Comparison of ENCODE assay signal across 1 cellular context in the genomic region with DNA sequence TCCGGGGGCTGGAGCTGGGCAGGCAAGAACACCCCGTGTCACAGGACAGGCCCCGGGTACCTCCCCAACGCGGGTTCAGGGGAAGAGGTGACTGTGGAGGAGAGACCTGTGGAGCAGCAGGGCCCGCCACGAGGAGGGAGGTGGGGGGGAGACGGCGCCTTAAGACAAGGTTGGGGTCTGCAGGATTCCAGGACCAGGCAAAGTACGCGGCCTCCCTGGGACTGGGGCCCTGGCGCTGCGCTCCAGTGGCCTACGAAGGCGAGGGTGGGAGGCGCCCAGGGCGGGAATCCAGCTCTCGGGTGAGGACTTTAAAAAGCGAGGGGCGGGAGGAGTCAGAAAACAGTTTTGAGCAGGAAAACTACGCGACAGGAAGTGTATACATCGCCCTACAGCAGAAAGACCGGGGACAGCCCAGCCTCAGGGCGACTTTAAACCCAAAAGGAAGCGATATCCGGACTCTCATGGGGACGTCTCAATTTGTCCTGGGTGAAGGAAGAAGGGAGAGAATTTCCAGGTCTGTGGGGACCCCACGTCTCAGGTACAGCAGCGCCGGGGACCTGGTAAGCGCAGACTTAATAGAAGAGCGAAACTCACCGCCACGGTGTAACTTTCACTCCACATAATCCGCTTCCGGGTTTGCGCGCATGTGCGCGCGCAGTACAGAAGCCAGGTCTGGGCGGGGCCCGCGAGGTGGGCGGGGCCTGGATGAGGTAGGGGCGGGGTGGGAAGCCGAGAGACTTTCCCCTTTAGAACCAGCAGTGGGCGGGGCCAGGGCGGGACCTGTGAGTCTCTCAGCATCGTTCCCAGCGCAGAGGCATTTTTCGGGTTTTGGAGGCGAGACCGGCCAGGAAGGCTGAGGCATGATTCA.
TF ChIP-seq lines count a peak whose summit lies in the region.

A gene (minus strand): TSS at position 638 of the 868 bp plus-strand sequence.

TF ChIP-seq in K562, 482 proteins besides CTCF, POLR2A, EP300 and RAD21 (continued from another document and continues in another):
- TF ChIP-seq, protein P1, sequence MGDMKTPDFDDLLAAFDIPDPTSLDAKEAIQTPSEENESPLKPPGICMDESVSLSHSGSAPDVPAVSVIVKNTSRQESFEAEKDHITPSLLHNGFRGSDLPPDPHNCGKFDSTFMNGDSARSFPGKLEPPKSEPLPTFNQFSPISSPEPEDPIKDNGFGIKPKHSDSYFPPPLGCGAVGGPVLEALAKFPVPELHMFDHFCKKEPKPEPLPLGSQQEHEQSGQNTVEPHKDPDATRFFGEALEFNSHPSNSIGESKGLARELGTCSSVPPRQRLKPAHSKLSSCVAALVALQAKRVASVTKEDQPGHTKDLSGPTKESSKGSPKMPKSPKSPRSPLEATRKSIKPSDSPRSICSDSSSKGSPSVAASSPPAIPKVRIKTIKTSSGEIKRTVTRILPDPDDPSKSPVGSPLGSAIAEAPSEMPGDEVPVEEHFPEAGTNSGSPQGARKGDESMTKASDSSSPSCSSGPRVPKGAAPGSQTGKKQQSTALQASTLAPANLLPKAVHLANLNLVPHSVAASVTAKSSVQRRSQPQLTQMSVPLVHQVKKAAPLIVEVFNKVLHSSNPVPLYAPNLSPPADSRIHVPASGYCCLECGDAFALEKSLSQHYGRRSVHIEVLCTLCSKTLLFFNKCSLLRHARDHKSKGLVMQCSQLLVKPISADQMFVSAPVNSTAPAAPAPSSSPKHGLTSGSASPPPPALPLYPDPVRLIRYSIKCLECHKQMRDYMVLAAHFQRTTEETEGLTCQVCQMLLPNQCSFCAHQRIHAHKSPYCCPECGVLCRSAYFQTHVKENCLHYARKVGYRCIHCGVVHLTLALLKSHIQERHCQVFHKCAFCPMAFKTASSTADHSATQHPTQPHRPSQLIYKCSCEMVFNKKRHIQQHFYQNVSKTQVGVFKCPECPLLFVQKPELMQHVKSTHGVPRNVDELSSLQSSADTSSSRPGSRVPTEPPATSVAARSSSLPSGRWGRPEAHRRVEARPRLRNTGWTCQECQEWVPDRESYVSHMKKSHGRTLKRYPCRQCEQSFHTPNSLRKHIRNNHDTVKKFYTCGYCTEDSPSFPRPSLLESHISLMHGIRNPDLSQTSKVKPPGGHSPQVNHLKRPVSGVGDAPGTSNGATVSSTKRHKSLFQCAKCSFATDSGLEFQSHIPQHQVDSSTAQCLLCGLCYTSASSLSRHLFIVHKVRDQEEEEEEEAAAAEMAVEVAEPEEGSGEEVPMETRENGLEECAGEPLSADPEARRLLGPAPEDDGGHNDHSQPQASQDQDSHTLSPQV (IDR thresholded peaks at IDR 0.05): 0 out of 2 replicates have a peak, but pooled peaks have one; percentile 16
- TF ChIP-seq, protein P2, sequence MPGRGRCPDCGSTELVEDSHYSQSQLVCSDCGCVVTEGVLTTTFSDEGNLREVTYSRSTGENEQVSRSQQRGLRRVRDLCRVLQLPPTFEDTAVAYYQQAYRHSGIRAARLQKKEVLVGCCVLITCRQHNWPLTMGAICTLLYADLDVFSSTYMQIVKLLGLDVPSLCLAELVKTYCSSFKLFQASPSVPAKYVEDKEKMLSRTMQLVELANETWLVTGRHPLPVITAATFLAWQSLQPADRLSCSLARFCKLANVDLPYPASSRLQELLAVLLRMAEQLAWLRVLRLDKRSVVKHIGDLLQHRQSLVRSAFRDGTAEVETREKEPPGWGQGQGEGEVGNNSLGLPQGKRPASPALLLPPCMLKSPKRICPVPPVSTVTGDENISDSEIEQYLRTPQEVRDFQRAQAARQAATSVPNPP (IDR thresholded peaks at IDR 0.05; ENCODE audit: borderline replicate concordance, insufficient read depth, insufficient read length): no peak
- TF ChIP-seq ZNF551 (CRISPR knock-in tag; IDR thresholded peaks at IDR 0.05) (no peak), E2F3 (CRISPR knock-in tag; IDR thresholded peaks at IDR 0.05) (0 out of 2 replicates have a peak, but pooled peaks have one; percentile 49), EP400 (IDR thresholded peaks at IDR 0.05) (peak; percentile 85), PHF21A (IDR thresholded peaks at IDR 0.05; ENCODE audit: borderline replicate concordance, low read depth) (no peak), POLR2AphosphoS5 (IDR thresholded peaks at IDR 0.05; ENCODE audit: control insufficient read depth, insufficient read depth, low read depth, low read length) (peak; percentile 89), KAT8 (IDR thresholded peaks at IDR 0.05; ENCODE audit: low read depth) (peak; percentile 49; the same call in 1 of the 2 replicates), ELF2 (CRISPR knock-in tag; IDR thresholded peaks at IDR 0.05) (peak; percentile 92), ELF4 (CRISPR knock-in tag; IDR thresholded peaks at IDR 0.05) (0 out of 2 replicates have a peak, but pooled peaks have one; percentile 16), BCL6 (CRISPR knock-in tag; IDR thresholded peaks at IDR 0.05) (no peak), TBP (optimal IDR thresholded peaks at IDR 0.05; ENCODE audit: low read depth, low read length) (peak; percentile 52), NBN (IDR thresholded peaks at IDR 0.05; ENCODE audit: low read depth) (no peak), ELF1 (tag; IDR thresholded peaks at IDR 0.05) (peak; percentile 95), SIN3A (IDR thresholded peaks at IDR 0.05; ENCODE audit: borderline replicate concordance in 2 of 2, control insufficient read depth in 1 of 2, low read depth in 2 of 2, low read length in 2 of 2) (peak in 1 of 2 experiments; percentile 62; a peak in 1 of 4 replicates), L3MBTL2 (IDR thresholded peaks at IDR 0.05) (0 out of 2 replicates have a peak, but pooled peaks have one; percentile 19), ZNF217 (CRISPR knock-in tag; IDR thresholded peaks at IDR 0.05) (no peak), POLR2B (IDR thresholded peaks at IDR 0.05; ENCODE audit: low read depth, partially characterized antibody) (peak; percentile 69), FOSL1 (tag; conservative IDR thresholded peaks at IDR 0.05) (0 out of 2 replicates have a peak, but pooled peaks have one; percentile 9), RBM34 (IDR thresholded peaks at IDR 0.05; ENCODE audit: borderline replicate concordance, insufficient read depth, low read length) (no peak), ETV6 (IDR thresholded peaks at IDR 0.05; ENCODE audit: borderline replicate concordance in 1 of 2, low read depth in 2 of 2, low read length in 1 of 2) (no peak), ETV6 (CRISPR knock-in tag; IDR thresholded peaks at IDR 0.05; ENCODE audit: borderline replicate concordance) (no peak), ZKSCAN3 (CRISPR knock-in tag; IDR thresholded peaks at IDR 0.05) (no peak), MEF2D (tag; conservative IDR thresholded peaks at IDR 0.05; ENCODE audit: low read depth) (no peak), FIP1L1 (IDR thresholded peaks at IDR 0.05; ENCODE audit: low read depth, low read length, poor library complexity, severe bottlenecking) (no peak)
- TF ChIP-seq, protein P3, sequence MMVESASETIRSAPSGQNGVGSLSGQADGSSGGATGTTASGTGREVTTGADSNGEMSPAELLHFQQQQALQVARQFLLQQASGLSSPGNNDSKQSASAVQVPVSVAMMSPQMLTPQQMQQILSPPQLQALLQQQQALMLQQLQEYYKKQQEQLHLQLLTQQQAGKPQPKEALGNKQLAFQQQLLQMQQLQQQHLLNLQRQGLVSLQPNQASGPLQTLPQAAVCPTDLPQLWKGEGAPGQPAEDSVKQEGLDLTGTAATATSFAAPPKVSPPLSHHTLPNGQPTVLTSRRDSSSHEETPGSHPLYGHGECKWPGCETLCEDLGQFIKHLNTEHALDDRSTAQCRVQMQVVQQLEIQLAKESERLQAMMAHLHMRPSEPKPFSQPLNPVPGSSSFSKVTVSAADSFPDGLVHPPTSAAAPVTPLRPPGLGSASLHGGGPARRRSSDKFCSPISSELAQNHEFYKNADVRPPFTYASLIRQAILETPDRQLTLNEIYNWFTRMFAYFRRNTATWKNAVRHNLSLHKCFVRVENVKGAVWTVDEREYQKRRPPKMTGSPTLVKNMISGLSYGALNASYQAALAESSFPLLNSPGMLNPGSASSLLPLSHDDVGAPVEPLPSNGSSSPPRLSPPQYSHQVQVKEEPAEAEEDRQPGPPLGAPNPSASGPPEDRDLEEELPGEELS (CRISPR knock-in tag; IDR thresholded peaks at IDR 0.05; ENCODE audit: borderline replicate concordance): 0 out of 2 replicates have a peak, but pooled peaks have one; percentile 28
- TF ChIP-seq, protein P4, sequence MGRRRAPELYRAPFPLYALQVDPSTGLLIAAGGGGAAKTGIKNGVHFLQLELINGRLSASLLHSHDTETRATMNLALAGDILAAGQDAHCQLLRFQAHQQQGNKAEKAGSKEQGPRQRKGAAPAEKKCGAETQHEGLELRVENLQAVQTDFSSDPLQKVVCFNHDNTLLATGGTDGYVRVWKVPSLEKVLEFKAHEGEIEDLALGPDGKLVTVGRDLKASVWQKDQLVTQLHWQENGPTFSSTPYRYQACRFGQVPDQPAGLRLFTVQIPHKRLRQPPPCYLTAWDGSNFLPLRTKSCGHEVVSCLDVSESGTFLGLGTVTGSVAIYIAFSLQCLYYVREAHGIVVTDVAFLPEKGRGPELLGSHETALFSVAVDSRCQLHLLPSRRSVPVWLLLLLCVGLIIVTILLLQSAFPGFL (CRISPR knock-in tag; IDR thresholded peaks at IDR 0.05): 0 out of 2 replicates have a peak, but pooled peaks have one; percentile 23
- TF ChIP-seq, protein P5, sequence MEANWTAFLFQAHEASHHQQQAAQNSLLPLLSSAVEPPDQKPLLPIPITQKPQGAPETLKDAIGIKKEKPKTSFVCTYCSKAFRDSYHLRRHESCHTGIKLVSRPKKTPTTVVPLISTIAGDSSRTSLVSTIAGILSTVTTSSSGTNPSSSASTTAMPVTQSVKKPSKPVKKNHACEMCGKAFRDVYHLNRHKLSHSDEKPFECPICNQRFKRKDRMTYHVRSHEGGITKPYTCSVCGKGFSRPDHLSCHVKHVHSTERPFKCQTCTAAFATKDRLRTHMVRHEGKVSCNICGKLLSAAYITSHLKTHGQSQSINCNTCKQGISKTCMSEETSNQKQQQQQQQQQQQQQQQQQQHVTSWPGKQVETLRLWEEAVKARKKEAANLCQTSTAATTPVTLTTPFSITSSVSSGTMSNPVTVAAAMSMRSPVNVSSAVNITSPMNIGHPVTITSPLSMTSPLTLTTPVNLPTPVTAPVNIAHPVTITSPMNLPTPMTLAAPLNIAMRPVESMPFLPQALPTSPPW (CRISPR knock-in tag; IDR thresholded peaks at IDR 0.05): peak; percentile 43; the same call in 1 of the 2 replicates
- TF ChIP-seq, protein P6, sequence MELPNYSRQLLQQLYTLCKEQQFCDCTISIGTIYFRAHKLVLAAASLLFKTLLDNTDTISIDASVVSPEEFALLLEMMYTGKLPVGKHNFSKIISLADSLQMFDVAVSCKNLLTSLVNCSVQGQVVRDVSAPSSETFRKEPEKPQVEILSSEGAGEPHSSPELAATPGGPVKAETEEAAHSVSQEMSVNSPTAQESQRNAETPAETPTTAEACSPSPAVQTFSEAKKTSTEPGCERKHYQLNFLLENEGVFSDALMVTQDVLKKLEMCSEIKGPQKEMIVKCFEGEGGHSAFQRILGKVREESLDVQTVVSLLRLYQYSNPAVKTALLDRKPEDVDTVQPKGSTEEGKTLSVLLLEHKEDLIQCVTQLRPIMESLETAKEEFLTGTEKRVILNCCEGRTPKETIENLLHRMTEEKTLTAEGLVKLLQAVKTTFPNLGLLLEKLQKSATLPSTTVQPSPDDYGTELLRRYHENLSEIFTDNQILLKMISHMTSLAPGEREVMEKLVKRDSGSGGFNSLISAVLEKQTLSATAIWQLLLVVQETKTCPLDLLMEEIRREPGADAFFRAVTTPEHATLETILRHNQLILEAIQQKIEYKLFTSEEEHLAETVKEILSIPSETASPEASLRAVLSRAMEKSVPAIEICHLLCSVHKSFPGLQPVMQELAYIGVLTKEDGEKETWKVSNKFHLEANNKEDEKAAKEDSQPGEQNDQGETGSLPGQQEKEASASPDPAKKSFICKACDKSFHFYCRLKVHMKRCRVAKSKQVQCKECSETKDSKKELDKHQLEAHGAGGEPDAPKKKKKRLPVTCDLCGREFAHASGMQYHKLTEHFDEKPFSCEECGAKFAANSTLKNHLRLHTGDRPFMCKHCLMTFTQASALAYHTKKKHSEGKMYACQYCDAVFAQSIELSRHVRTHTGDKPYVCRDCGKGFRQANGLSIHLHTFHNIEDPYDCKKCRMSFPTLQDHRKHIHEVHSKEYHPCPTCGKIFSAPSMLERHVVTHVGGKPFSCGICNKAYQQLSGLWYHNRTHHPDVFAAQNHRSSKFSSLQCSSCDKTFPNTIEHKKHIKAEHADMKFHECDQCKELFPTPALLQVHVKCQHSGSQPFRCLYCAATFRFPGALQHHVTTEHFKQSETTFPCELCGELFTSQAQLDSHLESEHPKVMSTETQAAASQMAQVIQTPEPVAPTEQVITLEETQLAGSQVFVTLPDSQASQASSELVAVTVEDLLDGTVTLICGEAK (IDR thresholded peaks at IDR 0.05): peak; percentile 47
- TF ChIP-seq, protein P6 (CRISPR knock-in tag; IDR thresholded peaks at IDR 0.05): no peak
- TF ChIP-seq, protein P7, sequence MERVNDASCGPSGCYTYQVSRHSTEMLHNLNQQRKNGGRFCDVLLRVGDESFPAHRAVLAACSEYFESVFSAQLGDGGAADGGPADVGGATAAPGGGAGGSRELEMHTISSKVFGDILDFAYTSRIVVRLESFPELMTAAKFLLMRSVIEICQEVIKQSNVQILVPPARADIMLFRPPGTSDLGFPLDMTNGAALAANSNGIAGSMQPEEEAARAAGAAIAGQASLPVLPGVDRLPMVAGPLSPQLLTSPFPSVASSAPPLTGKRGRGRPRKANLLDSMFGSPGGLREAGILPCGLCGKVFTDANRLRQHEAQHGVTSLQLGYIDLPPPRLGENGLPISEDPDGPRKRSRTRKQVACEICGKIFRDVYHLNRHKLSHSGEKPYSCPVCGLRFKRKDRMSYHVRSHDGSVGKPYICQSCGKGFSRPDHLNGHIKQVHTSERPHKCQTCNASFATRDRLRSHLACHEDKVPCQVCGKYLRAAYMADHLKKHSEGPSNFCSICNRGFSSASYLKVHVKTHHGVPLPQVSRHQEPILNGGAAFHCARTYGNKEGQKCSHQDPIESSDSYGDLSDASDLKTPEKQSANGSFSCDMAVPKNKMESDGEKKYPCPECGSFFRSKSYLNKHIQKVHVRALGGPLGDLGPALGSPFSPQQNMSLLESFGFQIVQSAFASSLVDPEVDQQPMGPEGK (CRISPR knock-in tag; IDR thresholded peaks at IDR 0.05; ENCODE audit: borderline replicate concordance): no peak
